ENCODE assay signal across 6 cellular contexts in the genomic region with DNA sequence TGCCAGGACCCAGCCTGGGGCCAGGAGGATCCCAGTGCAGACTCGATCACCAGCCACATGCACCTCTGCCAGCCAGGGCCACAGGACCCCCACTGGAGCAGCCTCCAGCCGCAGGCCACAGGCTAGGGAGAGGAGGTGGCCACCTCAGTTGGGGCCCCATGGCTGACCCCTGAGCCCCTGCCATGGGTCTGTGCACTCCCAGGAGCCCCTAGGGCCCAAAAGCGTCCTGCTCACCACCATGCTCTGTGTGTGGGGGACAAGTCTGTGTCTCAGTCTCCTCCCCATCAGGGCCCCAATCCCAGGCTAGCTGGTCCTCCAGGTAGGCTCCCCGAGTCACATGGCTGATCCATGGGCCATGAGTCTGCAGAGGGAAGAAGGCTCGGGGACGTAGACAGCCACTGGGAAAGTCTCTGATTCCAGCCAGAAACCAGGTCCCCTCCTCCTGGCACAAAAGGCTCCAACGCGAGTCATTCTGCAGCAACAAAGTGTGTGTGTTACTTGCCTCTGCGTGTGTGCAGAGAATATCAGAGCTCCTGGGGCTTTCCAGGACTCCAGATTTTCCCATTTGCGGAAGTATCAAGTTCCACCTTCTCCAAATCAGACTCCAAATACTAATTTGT. TPM values are rescaled to one million over a fixed set of nuclear protein-coding genes. Genes with fewer than 3 reads are reported as not detected.
DNase-seq lines count a peak whose midpoint lies in the region; TF ChIP-seq lines count a peak whose summit lies in the region.

No MANE protein-coding gene starts in this region.

- peak overlapping the region; percentile 96 for H3K4me2 ChIP-seq in osteoblast (ENCODE audit: insufficient read depth, low read length)

- H3K36me3 Mint-ChIP-seq in T-helper 2 cell treated with Interferon-gamma antibody and Interleukin-4, amounts not matched to agents 5 μg/mL and 100 μg/mL, for 36 hours (ENCODE audit: low read depth): no peaks in the 10 kb centered on the region

- no peaks in the 10 kb centered on the region for H3K36me3 ChIP-seq in osteoblast (ENCODE audit: insufficient read depth, low read length)

- H4K20me1 ChIP-seq in osteoblast (ENCODE audit: insufficient read depth, low read length): no peaks in the 10 kb centered on the region

- H3K27ac ChIP-seq in caudate nucleus (ENCODE audit: low read depth, low read length): peak overlapping the region; percentile 82
- H3K27ac ChIP-seq in osteoblast (ENCODE audit: low read depth, low read length): peak overlapping the region; percentile 74

- peak overlapping the region; percentile 70 for H3K4me3 ChIP-seq in osteoblast (ENCODE audit: insufficient read depth, low read length)

- no peaks in the 10 kb centered on the region for H3K9me3 Mint-ChIP-seq in T-helper 2 cell treated with Interferon-gamma antibody and Interleukin-4, amounts not matched to agents 5 μg/mL and 100 μg/mL, for 36 hours

- H2AFZ ChIP-seq in osteoblast (ENCODE audit: low read length): peak overlapping the region; percentile 92

- no peaks in the 10 kb centered on the region for H3K79me2 ChIP-seq in osteoblast (ENCODE audit: insufficient read depth, low read length)

- peak overlapping the region; percentile 81 for H3K27ac Mint-ChIP-seq in T-helper 2 cell treated with Interferon-gamma antibody and Interleukin-4, amounts not matched to agents 5 μg/mL and 100 μg/mL, for 36 hours

- DNase-seq in T-helper 2 cell treated with Interferon-gamma antibody and Interleukin-4, amounts not matched to agents 5 μg/mL and 100 μg/mL, for 36 hours (ENCODE audit: low spot score): no peak
- DNase-seq in T-helper 2 cell (no peak), caudate nucleus (lab: John Stamatoyannopoulos, UW) (peak in 9 of 61 donors; percentile 15 to 56 (median 43)), osteoblast (ENCODE audit: insufficient read length, low spot score, missing footprints) (peak; percentile 95), GM13977 (ENCODE audit: low spot score) (no peak), NCI-H524 (lab: John Stamatoyannopoulos, UW) (no peak)

- no peak for TF ChIP-seq CTCF in osteoblast (IDR thresholded peaks at IDR 0.05; ENCODE audit: extremely low read depth, low read depth, low read length)
- TF ChIP-seq CTCF in GM13977 (IDR thresholded peaks at IDR 0.05; ENCODE audit: extremely low read depth, insufficient read depth, missing control alignments): no peak

- peaks cover 2% of the 10 kb centered on the region for H3K27me3 Mint-ChIP-seq in T-helper 2 cell treated with Interferon-gamma antibody and Interleukin-4, amounts not matched to agents 5 μg/mL and 100 μg/mL, for 36 hours (ENCODE audit: low read depth)

- peaks cover 19% of the 10 kb centered on the region for H3K4me1 ChIP-seq in osteoblast (ENCODE audit: insufficient read depth, low read length)

- peak overlapping the region; percentile 77 for H3K4me3 Mint-ChIP-seq in T-helper 2 cell treated with Interferon-gamma antibody and Interleukin-4, amounts not matched to agents 5 μg/mL and 100 μg/mL, for 36 hours

- in situ Hi-C loops in GM13977 (cut with MboI; ENCODE audit: low pct_unique_long_range_greater_than_20kb, low sequenced_read_pairs, unreplicated experiment): no loop called here

- H3K27me3 ChIP-seq in osteoblast (ENCODE audit: insufficient read depth, low read length): peaks cover 8% of the 10 kb centered on the region

- peaks cover 14% of the 10 kb centered on the region for H3K4me1 Mint-ChIP-seq in T-helper 2 cell treated with Interferon-gamma antibody and Interleukin-4, amounts not matched to agents 5 μg/mL and 100 μg/mL, for 36 hours (ENCODE audit: low read depth)

- no peaks in the 10 kb centered on the region for H3K9me3 ChIP-seq in osteoblast (ENCODE audit: low read depth, low read length)

RNA-seq across cellular contexts. Expression of gene PRSS8, which starts 6.1 kb away (rescaled TPM):
- total RNA-seq in osteoblast: not detected in 2 replicates

RNA-seq across cellular contexts. Expression of gene PRSS36, which starts 8.3 kb away (rescaled TPM):
- total RNA-seq in osteoblast: 0.29 TPM in 1 of 2 replicates, not detected in the other

RNA-seq across cellular contexts. Expression of gene KAT8, which starts 24.1 kb away (rescaled TPM):
- total RNA-seq in osteoblast: 31.8 and 35.1 TPM in 2 replicates

RNA-seq across cellular contexts. Expression of gene BCKDK, which starts 33.4 kb away (rescaled TPM):
- 25.9 and 30.0 TPM in 2 replicates for total RNA-seq in osteoblast

RNA-seq across cellular contexts. Expression of gene FUS, which starts 38.3 kb away (rescaled TPM):
- total RNA-seq in osteoblast: 24.2 and 30.4 TPM in 2 replicates
